1 cellular context compared by ENCODE assay signal in the genomic region with DNA sequence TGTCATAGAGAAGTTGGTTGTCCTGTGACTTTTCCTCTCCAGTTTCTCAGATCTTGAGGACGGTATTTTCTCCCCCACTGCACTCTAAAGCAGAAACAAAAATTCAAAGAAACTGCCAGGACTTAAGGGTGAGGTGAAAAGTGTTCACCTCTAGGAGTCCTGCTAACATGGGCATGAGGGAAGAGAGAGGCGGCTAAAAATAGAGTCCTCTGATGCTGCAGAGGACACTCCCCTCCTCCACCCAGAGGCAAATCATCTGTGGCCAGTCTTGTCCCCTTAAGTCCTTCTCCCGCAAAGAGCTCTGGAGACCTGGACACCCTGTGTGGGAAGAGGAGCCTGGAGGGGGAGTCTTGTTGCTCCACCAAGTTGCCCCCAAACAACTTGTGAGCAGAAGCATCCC.
TF ChIP-seq lines count a peak whose summit lies in the region.

No MANE protein-coding gene starts in this region.

TF ChIP-seq in K562, 482 proteins besides CTCF, POLR2A, EP300 and RAD21:
- 0 out of 2 replicates have a peak, but pooled peaks have one; percentile 35 for TF ChIP-seq MEF2D (tag; conservative IDR thresholded peaks at IDR 0.05; ENCODE audit: low read depth)
- TF ChIP-seq MCM7 (IDR thresholded peaks at IDR 0.05) = no peak
- TF ChIP-seq, protein P1, sequence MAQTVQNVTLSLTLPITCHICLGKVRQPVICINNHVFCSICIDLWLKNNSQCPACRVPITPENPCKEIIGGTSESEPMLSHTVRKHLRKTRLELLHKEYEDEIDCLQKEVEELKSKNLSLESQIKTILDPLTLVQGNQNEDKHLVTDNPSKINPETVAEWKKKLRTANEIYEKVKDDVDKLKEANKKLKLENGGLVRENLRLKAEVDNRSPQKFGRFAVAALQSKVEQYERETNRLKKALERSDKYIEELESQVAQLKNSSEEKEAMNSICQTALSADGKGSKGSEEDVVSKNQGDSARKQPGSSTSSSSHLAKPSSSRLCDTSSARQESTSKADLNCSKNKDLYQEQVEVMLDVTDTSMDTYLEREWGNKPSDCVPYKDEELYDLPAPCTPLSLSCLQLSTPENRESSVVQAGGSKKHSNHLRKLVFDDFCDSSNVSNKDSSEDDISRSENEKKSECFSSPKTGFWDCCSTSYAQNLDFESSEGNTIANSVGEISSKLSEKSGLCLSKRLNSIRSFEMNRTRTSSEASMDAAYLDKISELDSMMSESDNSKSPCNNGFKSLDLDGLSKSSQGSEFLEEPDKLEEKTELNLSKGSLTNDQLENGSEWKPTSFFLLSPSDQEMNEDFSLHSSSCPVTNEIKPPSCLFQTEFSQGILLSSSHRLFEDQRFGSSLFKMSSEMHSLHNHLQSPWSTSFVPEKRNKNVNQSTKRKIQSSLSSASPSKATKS (CRISPR knock-in tag; IDR thresholded peaks at IDR 0.05) = no peak
- TF ChIP-seq MEF2A (IDR thresholded peaks at IDR 0.05; ENCODE audit: control insufficient read depth, low read depth, low read length) = peak; percentile 80; the same call in 1 of the 2 replicates
- TF ChIP-seq MTA1 (IDR thresholded peaks at IDR 0.05; ENCODE audit: borderline replicate concordance) = no peak
